In the genomic region with DNA sequence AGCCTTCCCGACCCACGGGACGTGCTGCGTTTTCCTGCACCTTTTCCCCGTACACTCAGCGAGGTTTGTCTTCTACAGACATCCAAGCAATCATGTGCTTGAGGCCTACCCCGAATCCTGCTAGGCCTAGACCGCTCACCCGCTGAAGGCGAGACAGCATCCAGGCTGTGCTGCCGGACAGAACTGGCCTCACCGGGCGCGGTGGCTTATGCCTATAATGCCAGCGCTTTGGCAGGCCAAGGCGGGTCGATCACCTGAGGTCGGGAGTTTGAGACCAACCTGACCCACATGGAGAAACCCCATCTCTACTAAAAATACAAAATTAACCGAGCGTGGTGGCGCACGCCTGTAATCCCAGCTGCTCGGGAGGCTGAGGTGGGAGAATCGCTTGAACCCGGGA, we compare ENCODE assay signal across 34 cellular contexts.
"Had no signal": no experiment of that assay in that cellular context is flagged by ENCODE, and none has a peak within 500 bp of the region (broad histone marks: within the 10 kb centered on the region; RNA-seq: fewer than 3 reads in every experiment).

No MANE protein-coding gene starts in this region.

- H3K4me2 ChIP-seq: PC-9 had no signal

- H2AFZ ChIP-seq: PC-9 had no signal

- H3K36me3 ChIP-seq: breast epithelium had no signal

- H3K4me1 ChIP-seq: breast epithelium had no signal

- ATAC-seq: activated CD8-positive, alpha-beta memory T cell treated with anti-CD3 and anti-CD28 coated beads, Interleukin-2, amount 10 ng/mL, durations not matched to agents 7 days and 5 days; body of pancreas; K562; Right ventricle myocardium inferior; SK-N-SH treated with all-trans-retinoic acid at 6 μM for 48 hours; T-cell had no signal

- DNase-seq: activated B cell treated with CpG ODN at 0.5 μM for 24 hours; activated CD4-positive, alpha-beta memory T cell treated with anti-CD3 and anti-CD28 coated beads, Interleukin-2, amount 10 ng/mL, durations not matched to agents 7 days and 5 days; activated CD4-positive, alpha-beta T cell treated with anti-CD3 and anti-CD28 coated beads for 4 hours; activated CD4-positive, CD25-positive, alpha-beta regulatory T cell treated with anti-CD3 and anti-CD28 coated beads, Interleukin-2, amount 50 U/mL, for 72 hours; activated CD8-positive, alpha-beta memory T cell treated with anti-CD3 and anti-CD28 coated beads for 24 hours; activated CD8-positive, alpha-beta memory T cell treated with anti-CD3 and anti-CD28 coated beads, Interleukin-2, amount 10 ng/mL, durations not matched to agents 7 days and 5 days; activated CD8-positive, alpha-beta memory T cell treated with anti-CD3 and anti-CD28 coated beads, Interleukin-2, amount 50 U/mL, for 48 hours; activated gamma-delta T cell; activated naive CD4-positive, alpha-beta T cell treated with Interleukin-2 at 50 U/mL for 16 hours; amniotic stem cell; body of pancreas; NCI-H1048; NCI-H1105 treated with DMSO at 0.1 percent for 48 hours; NCI-H1436; NCI-H1694; NCI-H2029; NCI-H2107; NCI-H2171; NCI-H510A; NCI-H526; NCI-H748 treated with DMSO at 0.1 percent for 48 hours; NK-92 treated with Interleukin-12 subunit alpha and Interleukin-12 subunit beta, amount 100 ng/mL, for 24 hours; PC-9; SIG-M5; T-cell; T-helper 2 cell; T-helper 9 cell had no signal

- H3K4me3 ChIP-seq: body of pancreas, breast epithelium, K562, PC-9 had no signal

- H3K27ac ChIP-seq: PC-9, VCaP had no signal

- H3K9me3 ChIP-seq: body of pancreas, breast epithelium had no signal

- H3K9me3 Mint-ChIP-seq: activated B cell treated with CpG ODN at 0.5 μM for 24 hours; activated CD4-positive, alpha-beta memory T cell treated with anti-CD3 and anti-CD28 coated beads, Interleukin-2, amount 10 ng/mL, durations not matched to agents 7 days and 5 days; activated naive CD4-positive, alpha-beta T cell treated with anti-CD3 and anti-CD28 coated beads, Interleukin-2, amount 50 U/mL, for 24 hours; activated T-helper 2 cell treated with anti-CD3 and anti-CD28 coated beads, Interferon-gamma antibody, Interleukin-2, Interleukin-4, amounts not matched to agents 10 μg/mL and 5 μg/mL and 100 μg/mL, durations not matched to agents 14 hours and 24 hours and 36 hours; T-cell had no signal

- H3K4me1 Mint-ChIP-seq: activated B cell treated with CpG ODN at 0.5 μM for 24 hours; activated naive CD4-positive, alpha-beta T cell treated with anti-CD3 and anti-CD28 coated beads, Interleukin-2, amount 50 U/mL, for 24 hours; T-cell had no signal

- H3K4me3 Mint-ChIP-seq: activated B cell treated with CpG ODN at 0.5 μM for 24 hours; activated CD4-positive, alpha-beta memory T cell treated with anti-CD3 and anti-CD28 coated beads, Interleukin-2, amount 10 ng/mL, durations not matched to agents 7 days and 5 days; activated CD8-positive, alpha-beta memory T cell treated with anti-CD3 and anti-CD28 coated beads, Interleukin-2, amount 10 ng/mL, durations not matched to agents 7 days and 5 days; activated naive CD4-positive, alpha-beta T cell treated with anti-CD3 and anti-CD28 coated beads, Interleukin-2, amount 50 U/mL, for 24 hours; T-cell had no signal

- H3K27me3 ChIP-seq: body of pancreas, breast epithelium had no signal

- H3K27me3 Mint-ChIP-seq: activated B cell treated with CpG ODN at 0.5 μM for 24 hours; activated CD4-positive, alpha-beta memory T cell treated with anti-CD3 and anti-CD28 coated beads, Interleukin-2, amount 10 ng/mL, durations not matched to agents 7 days and 5 days; activated CD8-positive, alpha-beta memory T cell treated with anti-CD3 and anti-CD28 coated beads, Interleukin-2, amount 10 ng/mL, durations not matched to agents 7 days and 5 days; activated naive CD4-positive, alpha-beta T cell treated with anti-CD3 and anti-CD28 coated beads, Interleukin-2, amount 50 U/mL, for 24 hours; T-cell had no signal

- H3K27ac Mint-ChIP-seq: activated B cell treated with CpG ODN at 0.5 μM for 24 hours; activated CD4-positive, alpha-beta memory T cell treated with anti-CD3 and anti-CD28 coated beads, Interleukin-2, amount 10 ng/mL, durations not matched to agents 7 days and 5 days; activated CD8-positive, alpha-beta memory T cell treated with anti-CD3 and anti-CD28 coated beads, Interleukin-2, amount 10 ng/mL, durations not matched to agents 7 days and 5 days; activated T-helper 2 cell treated with anti-CD3 and anti-CD28 coated beads, Interferon-gamma antibody, Interleukin-2, Interleukin-4, amounts not matched to agents 10 μg/mL and 5 μg/mL and 100 μg/mL, durations not matched to agents 14 hours and 24 hours and 36 hours; T-cell had no signal
